Comparison of ENCODE assay signal across 8 cellular contexts in genomic region chr19:11535792-11536595, GRCh38. TPM values are rescaled to one million over a fixed set of nuclear protein-coding genes. Genes with fewer than 3 reads are reported as not detected.
DNase-seq lines count a peak whose midpoint lies in the region; ATAC-seq and TF ChIP-seq lines count a peak whose summit lies in the region.

No MANE protein-coding gene starts in this region.

- no TSS peak for BruUV-seq in A673 (replicated peaks; lab: Mats Ljungman, UMichigan)

- DNase-seq in A673 (ENCODE audit: low spot score) (peak; percentile 90), HuH-7 (ENCODE audit: low spot score) (peak; percentile 89), RKO (ENCODE audit: low spot score) (peak; percentile 89), fibroblast of mammary gland (ENCODE audit: low read depth) (peak; percentile 81)
- DNase-seq in activated T-helper 1 cell treated with anti-CD3 and anti-CD28 coated beads, Interleukin-2, amount 50 U/mL, for 16 hours (ENCODE audit: low read depth in 1 of 2, low spot score in 1 of 2) = peak; percentile 55 to 78
- DNase-seq in naive thymus-derived CD8-positive, alpha-beta T cell = peak; percentile 65 to 85 (median 76)
- peak; percentile 96 to 97 for DNase-seq in stimulated activated effector memory CD8-positive, alpha-beta T cell treated with anti-CD3 and anti-CD28 coated beads, Interleukin-12 subunit alpha, Interleukin-12 subunit beta, amount 100 ng/mL, for 72 hours (ENCODE audit: low spot score in 2 of 2)

- H3K4me3 Mint-ChIP-seq in naive thymus-derived CD8-positive, alpha-beta T cell = peak overlapping the region; percentile 47 to 85 (median 69)
- peak overlapping the region; percentile 54 for H3K4me3 Mint-ChIP-seq in stimulated activated effector memory CD8-positive, alpha-beta T cell treated with anti-CD3 and anti-CD28 coated beads, Interleukin-12 subunit alpha, Interleukin-12 subunit beta, amount 100 ng/mL, for 72 hours

- H3K9me3 Mint-ChIP-seq in naive thymus-derived CD8-positive, alpha-beta T cell = no peaks in the 10 kb centered on the region
- H3K9me3 Mint-ChIP-seq in stimulated activated effector memory CD8-positive, alpha-beta T cell treated with anti-CD3 and anti-CD28 coated beads, Interleukin-12 subunit alpha, Interleukin-12 subunit beta, amount 100 ng/mL, for 72 hours = no peaks in the 10 kb centered on the region

- POLR2A ChIA-PET in A673 (lab: Charles Lee; ENCODE audit: low non-redundant PET) = no interaction called here
- POLR2A ChIA-PET in naive thymus-derived CD8-positive, alpha-beta T cell (lab: Charles Lee) = interaction anchor here (0.9 to 1.2 kb wide), 6 partner anchors 11 to 161 kb away, joined by 3 to 6 read pairs (median 3); partner anchors contain the start of gene ELOF1

- H3K27ac Mint-ChIP-seq in naive thymus-derived CD8-positive, alpha-beta T cell = peak overlapping the region in 8 of 10 donors; percentile 49 to 94 (median 74)
- peak overlapping the region; percentile 54 for H3K27ac Mint-ChIP-seq in stimulated activated effector memory CD8-positive, alpha-beta T cell treated with anti-CD3 and anti-CD28 coated beads, Interleukin-12 subunit alpha, Interleukin-12 subunit beta, amount 100 ng/mL, for 72 hours

- peak; percentile 57 for ATAC-seq in GM18517 (IDR thresholded peaks at IDR 0.05; ENCODE audit: unreplicated experiment)
- ATAC-seq in naive thymus-derived CD8-positive, alpha-beta T cell = peak; percentile 89
- peak; percentile 78 for ATAC-seq in stimulated activated effector memory CD8-positive, alpha-beta T cell treated with anti-CD3 and anti-CD28 coated beads, Interleukin-12 subunit alpha, Interleukin-12 subunit beta, amount 100 ng/mL, for 72 hours

- intact Hi-C loops in A673 (cut with micrococcal nuclease; ENCODE audit: unreplicated experiment) = no loop called here

- H3K36me3 Mint-ChIP-seq in naive thymus-derived CD8-positive, alpha-beta T cell = no peaks in the 10 kb centered on the region
- no peaks in the 10 kb centered on the region for H3K36me3 Mint-ChIP-seq in stimulated activated effector memory CD8-positive, alpha-beta T cell treated with anti-CD3 and anti-CD28 coated beads, Interleukin-12 subunit alpha, Interleukin-12 subunit beta, amount 100 ng/mL, for 72 hours

- H3K27me3 ChIP-seq in A673 (replicated peaks; ENCODE audit: insufficient read depth, low read depth, low read length, poor library complexity) = no peaks in the 10 kb centered on the region

- peaks cover 0 to 26% (median 15%) of the 10 kb centered on the region in 5 donors for H3K27me3 Mint-ChIP-seq in naive thymus-derived CD8-positive, alpha-beta T cell

- CTCF ChIA-PET in A673 (lab: Charles Lee) = interaction anchor here (0.6 to 0.8 kb wide), 4 partner anchors 12 to 233 kb away, joined by 3 to 4 read pairs (median 4); partner anchors contain the start of gene ODAD3

- H3K27ac ChIP-seq in A673 (ENCODE audit: low read depth, low read length, poor library complexity, severe bottlenecking) = peak overlapping the region; percentile 63

- peaks cover 4 to 26% (median 15%) of the 10 kb centered on the region in 4 donors for H3K4me1 Mint-ChIP-seq in naive thymus-derived CD8-positive, alpha-beta T cell
- H3K4me1 Mint-ChIP-seq in stimulated activated effector memory CD8-positive, alpha-beta T cell treated with anti-CD3 and anti-CD28 coated beads, Interleukin-12 subunit alpha, Interleukin-12 subunit beta, amount 100 ng/mL, for 72 hours = peaks cover 37% of the 10 kb centered on the region

- no peaks in the 10 kb centered on the region for H3K9me3 ChIP-seq in A673 (ENCODE audit: low read depth, low read length, poor library complexity, severe bottlenecking)

- no peaks in the 10 kb centered on the region for H3K36me3 ChIP-seq in A673 (ENCODE audit: insufficient read depth, low read length, poor library complexity, severe bottlenecking)

- H3K4me3 ChIP-seq in A673 (ENCODE audit: low read depth, low read length, poor library complexity, severe bottlenecking) (peak overlapping the region; percentile 24), fibroblast of mammary gland (ENCODE audit: control insufficient read depth, low read depth, low read length) (peak overlapping the region; percentile 33)

- peak; percentile 80 for TF ChIP-seq CTCF in A673 (conservative IDR thresholded peaks at IDR 0.05; ENCODE audit: low read depth, low read length)
- TF ChIP-seq CTCF in fibroblast of mammary gland (conservative IDR thresholded peaks at IDR 0.05; ENCODE audit: control insufficient read depth, insufficient read depth, low read depth, low read length) = peak; percentile 55

- H3K4me1 ChIP-seq in A673 (ENCODE audit: insufficient read depth, low read length, poor library complexity, severe bottlenecking) = peaks cover 10% of the 10 kb centered on the region

RNA-seq across cellular contexts. Expression of gene CNN1, which starts 2.7 kb away (rescaled TPM):
- 0.60 TPM in 1 of 2 replicates, not detected in the other for total RNA-seq in A673 (2021)
- total RNA-seq in naive thymus-derived CD8-positive, alpha-beta T cell = not detected
- polyA plus RNA-seq in naive thymus-derived CD8-positive, alpha-beta T cell = not detected

RNA-seq across cellular contexts. Expression of gene ECSIT, which starts 7.1 kb away (rescaled TPM):
- total RNA-seq in A673 (2021) = 64.7 and 74.8 TPM in 2 replicates
- 10 to 100 TPM; 47.1 to 50.8 TPM for total RNA-seq in naive thymus-derived CD8-positive, alpha-beta T cell
- 10 to 100 TPM; 34.3 to 40.1 (median 35.4) TPM for polyA plus RNA-seq in naive thymus-derived CD8-positive, alpha-beta T cell

RNA-seq across cellular contexts. Expression of gene ELOF1, which starts 23.0 kb away (rescaled TPM):
- 83.5 and 97.9 TPM in 2 replicates for total RNA-seq in A673 (2021)
- 10 to 100 TPM; 41.0 to 42.8 TPM for total RNA-seq in naive thymus-derived CD8-positive, alpha-beta T cell
- 10 to 100 TPM; 71.4 to 91.0 (median 90.6) TPM for polyA plus RNA-seq in naive thymus-derived CD8-positive, alpha-beta T cell

RNA-seq across cellular contexts. Expression of gene ZNF653, which starts 30.4 kb away (rescaled TPM):
- total RNA-seq in A673 (2021) = 15.9 and 16.4 TPM in 2 replicates
- total RNA-seq in naive thymus-derived CD8-positive, alpha-beta T cell = 10 to 100 TPM; 15.3 to 18.1 TPM
- polyA plus RNA-seq in naive thymus-derived CD8-positive, alpha-beta T cell = 1 to 10 TPM; 1.4 to 2.9 (median 1.7) TPM

RNA-seq across cellular contexts. Expression of gene ACP5, which starts 41.5 kb away (rescaled TPM):
- not detected in 2 replicates for total RNA-seq in A673 (2021)
- 10 to 100 TPM; 13.8 to 14.8 TPM for total RNA-seq in naive thymus-derived CD8-positive, alpha-beta T cell
- 10 to 100 TPM in 2 of 3 donors, 1 to 10 TPM in 1; 8.4 to 14.2 (median 12.0) TPM for polyA plus RNA-seq in naive thymus-derived CD8-positive, alpha-beta T cell

Comparison
In these comparisons a context has a peak if more than half of its experiments do, and no peak if none do; other contexts are left out.
1. Peak in every context shown above with its lines: DNase-seq, ATAC-seq, H3K4me3 ChIP-seq and H3K27ac ChIP-seq.